In genomic region chr16:88815901-88816589, GRCh38 we compare ENCODE assay signal across 8 cellular contexts. TPM values are rescaled to one million over a fixed set of nuclear protein-coding genes. Genes with fewer than 3 reads are reported as not detected.
DNase-seq lines count a peak whose midpoint lies in the region; ATAC-seq and TF ChIP-seq lines count a peak whose summit lies in the region.

No MANE protein-coding gene starts in this region.

- intact Hi-C loops in left ventricle myocardium inferior (cut with micrococcal nuclease) = no loop called here

- ATAC-seq in activated CD4-positive, CD25-positive, alpha-beta regulatory T cell treated with anti-CD3 and anti-CD28 coated beads, Interleukin-2, amount 50 U/mL, for 24 hours = no peak
- ATAC-seq in GM21381 (IDR thresholded peaks at IDR 0.05; ENCODE audit: unreplicated experiment) (no peak), GM18858 (IDR thresholded peaks at IDR 0.05; ENCODE audit: unreplicated experiment) (no peak)

- H3K36me3 ChIP-seq in left ventricle myocardium inferior = peaks cover 2% of the 10 kb centered on the region

- no peaks in the 10 kb centered on the region for H3K9me3 ChIP-seq in left ventricle myocardium inferior (replicated peaks)

- peak; percentile 54 for DNase-seq in activated CD4-positive, CD25-positive, alpha-beta regulatory T cell treated with anti-CD3 and anti-CD28 coated beads, Interleukin-2, amount 50 U/mL, for 72 hours
- DNase-seq in NCI-H2227 (lab: John Stamatoyannopoulos, UW; ENCODE audit: unreplicated experiment) = peak; percentile 33
- peak; percentile 76 to 79 for DNase-seq in activated T-cell treated with anti-CD3 and anti-CD28 coated beads, Interleukin-2, amount 50 U/mL, for 48 hours
- DNase-seq in left ventricle myocardium inferior = no peak
- DNase-seq in stimulated activated CD8-positive, alpha-beta memory T cell treated with anti-CD3 and anti-CD28 coated beads, Interleukin-15, amount 100 ng/mL, for 1 hour (ENCODE audit: low read depth) = peak; percentile 20

- H3K4me3 ChIP-seq in left ventricle myocardium inferior = no peak overlapping the region

- TF ChIP-seq CTCF in left ventricle myocardium inferior (IDR thresholded peaks at IDR 0.05; ENCODE audit: borderline replicate concordance) = peak; percentile 76

- peaks cover 24% of the 10 kb centered on the region for H3K4me1 ChIP-seq in left ventricle myocardium inferior

- H3K27me3 ChIP-seq in left ventricle myocardium inferior (ENCODE audit: low read depth) = no peaks in the 10 kb centered on the region

- H3K27ac ChIP-seq in left ventricle myocardium inferior (replicated peaks) = no peak overlapping the region

RNA-seq across cellular contexts. Expression of gene APRT, which starts 4.3 kb away (rescaled TPM):
- 39.2 TPM for total RNA-seq in left ventricle myocardium inferior

RNA-seq across cellular contexts. Expression of gene CDT1, which starts 12.5 kb away (rescaled TPM):
- 0.63 TPM for total RNA-seq in left ventricle myocardium inferior

RNA-seq across cellular contexts. Expression of gene PIEZO1, which starts 31.0 kb away (rescaled TPM):
- 17.1 TPM for total RNA-seq in left ventricle myocardium inferior

RNA-seq across cellular contexts. Expression of gene GALNS, which starts 40.7 kb away (rescaled TPM):
- 15.5 TPM for total RNA-seq in left ventricle myocardium inferior

RNA-seq across cellular contexts. Expression of gene TRAPPC2L, which starts 40.9 kb away (rescaled TPM):
- 52.7 TPM for total RNA-seq in left ventricle myocardium inferior
